25 cellular contexts compared by ENCODE assay signal in genomic region chr5:74396913-74397606, GRCh38.
A peak's percentile ranks its signal among the peaks of the same experiment; 100 is the strongest.
DNase-seq lines count a peak whose midpoint lies in the region; ATAC-seq and TF ChIP-seq lines count a peak whose summit lies in the region.
"Had no signal": no experiment of that assay in that cellular context is flagged by ENCODE, and none has a peak within 500 bp of the region (broad histone marks: within the 10 kb centered on the region; RNA-seq: fewer than 3 reads in every experiment).

No MANE protein-coding gene starts in this region.

- no peak overlapping the region for H3K4me3 Mint-ChIP-seq in MCF 10A (ENCODE audit: unreplicated experiment)
- H3K4me3 Mint-ChIP-seq: activated CD8-positive, alpha-beta memory T cell treated with anti-CD3 and anti-CD28 coated beads, Interleukin-2, amount 10 ng/mL, durations not matched to agents 7 days and 5 days; activated naive CD8-positive, alpha-beta T cell treated with anti-CD3 and anti-CD28 coated beads, Interleukin-2, amount 50 U/mL, for 24 hours; IgD-negative memory B cell; memory B cell; naive B cell; T-cell had no signal

- peak overlapping the region; percentile 90 for H3K27ac ChIP-seq in RWPE2 (ENCODE audit: poor library complexity, severe bottlenecking)
- H3K27ac ChIP-seq: BLaER1 treated with 17β-estradiol and CSF1 and Interleukin-3, amounts not matched to agents 10 nM and 100 nM; cardiac muscle cell; HL-60; tibial artery had no signal

- H3K9me3 ChIP-seq in RWPE2 (ENCODE audit: severe bottlenecking), result no peaks in the 10 kb centered on the region
- H3K9me3 ChIP-seq: MG63, tibial artery had no signal

- TF ChIP-seq CTCF in RWPE2 (IDR thresholded peaks at IDR 0.05; ENCODE audit: poor library complexity, severe bottlenecking) (no peak), MCF 10A (IDR thresholded peaks at IDR 0.05; ENCODE audit: unreplicated experiment) (no peak)

- no peaks in the 10 kb centered on the region for H3K36me3 ChIP-seq in RWPE2 (ENCODE audit: low read depth)
- H3K36me3 ChIP-seq: BLaER1 treated with 17β-estradiol and CSF1 and Interleukin-3, amounts not matched to agents 10 nM and 100 nM; cardiac muscle cell; MG63; tibial artery had no signal

- H3K4me1 ChIP-seq in RWPE2 (ENCODE audit: insufficient read depth, poor library complexity, severe bottlenecking), result peaks cover 23% of the 10 kb centered on the region
- H3K4me1 ChIP-seq: tibial artery had no signal

- H3K27me3 ChIP-seq in RWPE2 (ENCODE audit: insufficient read depth, poor library complexity, severe bottlenecking), result no peaks in the 10 kb centered on the region
- H3K27me3 ChIP-seq: BLaER1 treated with 17β-estradiol and CSF1 and Interleukin-3, amounts not matched to agents 10 nM and 100 nM; cardiac muscle cell; MG63; tibial artery had no signal

- no peak overlapping the region for H3K4me3 ChIP-seq in RWPE2 (ENCODE audit: severe bottlenecking)
- H3K4me3 ChIP-seq: BLaER1 treated with 17β-estradiol and CSF1 and Interleukin-3, amounts not matched to agents 10 nM and 100 nM; cardiac muscle cell; MG63; tibial artery had no signal

- ATAC-seq in RWPE2 (ENCODE audit: low read depth) (no peak), HG02884 (IDR thresholded peaks at IDR 0.05; ENCODE audit: unreplicated experiment) (no peak)
- ATAC-seq: activated CD8-positive, alpha-beta memory T cell treated with anti-CD3 and anti-CD28 coated beads, Interleukin-2, amount 10 ng/mL, durations not matched to agents 7 days and 5 days; activated naive CD8-positive, alpha-beta T cell treated with anti-CD3 and anti-CD28 coated beads, Interleukin-2, amount 50 U/mL, for 24 hours; T-cell had no signal

- intact Hi-C loops in MCF 10A (cut with micrococcal nuclease), result loop anchor here (10.0 kb wide), 1 partner anchor 82 kb away; no protein-coding TSS in a partner anchor

- CTCF ChIA-PET in MCF 10A (lab: Yijun Ruan, JAX), result interaction anchor here (0.9 kb wide), 1 partner anchor 371 kb away, joined by 4 read pairs; no protein-coding TSS in a partner anchor

- H3K27me3 Mint-ChIP-seq in MCF 10A (ENCODE audit: insufficient read depth, unreplicated experiment), result no peaks in the 10 kb centered on the region
- H3K27me3 Mint-ChIP-seq: activated naive CD8-positive, alpha-beta T cell treated with anti-CD3 and anti-CD28 coated beads, Interleukin-2, amount 50 U/mL, for 24 hours; IgD-negative memory B cell; memory B cell; naive B cell had no signal

- peaks cover 41% of the 10 kb centered on the region for H3K4me1 Mint-ChIP-seq in MCF 10A (ENCODE audit: insufficient read depth, unreplicated experiment)
- H3K4me1 Mint-ChIP-seq: activated CD8-positive, alpha-beta memory T cell treated with anti-CD3 and anti-CD28 coated beads, Interleukin-2, amount 10 ng/mL, durations not matched to agents 7 days and 5 days; activated naive CD8-positive, alpha-beta T cell treated with anti-CD3 and anti-CD28 coated beads, Interleukin-2, amount 50 U/mL, for 24 hours; IgD-negative memory B cell had no signal

- DNase-seq in DMS53 (lab: John Stamatoyannopoulos, UW) (peak; percentile 27), DMS53 treated with DMSO at 0.1 percent for 48 hours (lab: John Stamatoyannopoulos, UW; ENCODE audit: unreplicated experiment) (no peak), RWPE2 (ENCODE audit: low spot score) (no peak), fibroblast of peridontal ligament (ENCODE audit: extremely low read depth) (peak; percentile 14), renal cortical epithelial cell (ENCODE audit: low read depth) (peak; percentile 21), iPS-NIHi11 (ENCODE audit: low spot score) (no peak), MCF 10A (ENCODE audit: unreplicated experiment) (no peak)
- DNase-seq: activated CD4-positive, alpha-beta T cell treated with anti-CD3 and anti-CD28 coated beads for 48 hours; activated CD8-positive, alpha-beta memory T cell treated with anti-CD3 and anti-CD28 coated beads, Interleukin-2, amount 10 ng/mL, durations not matched to agents 7 days and 5 days; activated naive CD8-positive, alpha-beta T cell treated with anti-CD3 and anti-CD28 coated beads, Interleukin-2, amount 50 U/mL, for 24 hours; HCEC 1CT; MG63; naive B cell; NCI-H187; NCI-H446; stimulated activated CD4-positive, alpha-beta T cell treated with anti-CD3 and anti-CD28 coated beads, Interleukin-2, amount 100 ng/mL, for 24 hours; stimulated activated naive CD4-positive, alpha-beta T cell treated with Interleukin-2 at 50 U/mL for 16 hours; T-cell; tibial artery had no signal

- POLR2A ChIA-PET in MCF 10A (lab: Yijun Ruan, JAX), result no interaction called here

- H3K36me3 Mint-ChIP-seq in MCF 10A (ENCODE audit: insufficient read depth, unreplicated experiment), result no peaks in the 10 kb centered on the region
- H3K36me3 Mint-ChIP-seq: activated CD8-positive, alpha-beta memory T cell treated with anti-CD3 and anti-CD28 coated beads, Interleukin-2, amount 10 ng/mL, durations not matched to agents 7 days and 5 days; IgD-negative memory B cell; memory B cell; naive B cell; T-cell had no signal

- BruUV-seq in MCF 10A (replicated peaks; lab: Mats Ljungman, UMichigan), result no TSS peak

- no peaks in the 10 kb centered on the region for H3K9me3 Mint-ChIP-seq in MCF 10A (ENCODE audit: unreplicated experiment)
- H3K9me3 Mint-ChIP-seq: activated naive CD8-positive, alpha-beta T cell treated with anti-CD3 and anti-CD28 coated beads, Interleukin-2, amount 50 U/mL, for 24 hours; T-cell had no signal

- H3K27ac Mint-ChIP-seq in MCF 10A (ENCODE audit: low read depth, unreplicated experiment), result no peak overlapping the region
- H3K27ac Mint-ChIP-seq: activated CD8-positive, alpha-beta memory T cell treated with anti-CD3 and anti-CD28 coated beads, Interleukin-2, amount 10 ng/mL, durations not matched to agents 7 days and 5 days; activated naive CD8-positive, alpha-beta T cell treated with anti-CD3 and anti-CD28 coated beads, Interleukin-2, amount 50 U/mL, for 24 hours; IgD-negative memory B cell; memory B cell; T-cell had no signal

Comparison
In these comparisons a context has a peak if more than half of its experiments do, and no peak if none do; other contexts are left out.
1. DNase-seq: peak in DMS53 (single experiment), fibroblast of peridontal ligament (single experiment) and renal cortical epithelial cell (single experiment); none in DMS53 treated with DMSO at 0.1 percent for 48 hours (single experiment), RWPE2 (single experiment), iPS-NIHi11 (single experiment) and MCF 10A (single experiment).